ENCODE assay signal across 9 cellular contexts in the genomic region with DNA sequence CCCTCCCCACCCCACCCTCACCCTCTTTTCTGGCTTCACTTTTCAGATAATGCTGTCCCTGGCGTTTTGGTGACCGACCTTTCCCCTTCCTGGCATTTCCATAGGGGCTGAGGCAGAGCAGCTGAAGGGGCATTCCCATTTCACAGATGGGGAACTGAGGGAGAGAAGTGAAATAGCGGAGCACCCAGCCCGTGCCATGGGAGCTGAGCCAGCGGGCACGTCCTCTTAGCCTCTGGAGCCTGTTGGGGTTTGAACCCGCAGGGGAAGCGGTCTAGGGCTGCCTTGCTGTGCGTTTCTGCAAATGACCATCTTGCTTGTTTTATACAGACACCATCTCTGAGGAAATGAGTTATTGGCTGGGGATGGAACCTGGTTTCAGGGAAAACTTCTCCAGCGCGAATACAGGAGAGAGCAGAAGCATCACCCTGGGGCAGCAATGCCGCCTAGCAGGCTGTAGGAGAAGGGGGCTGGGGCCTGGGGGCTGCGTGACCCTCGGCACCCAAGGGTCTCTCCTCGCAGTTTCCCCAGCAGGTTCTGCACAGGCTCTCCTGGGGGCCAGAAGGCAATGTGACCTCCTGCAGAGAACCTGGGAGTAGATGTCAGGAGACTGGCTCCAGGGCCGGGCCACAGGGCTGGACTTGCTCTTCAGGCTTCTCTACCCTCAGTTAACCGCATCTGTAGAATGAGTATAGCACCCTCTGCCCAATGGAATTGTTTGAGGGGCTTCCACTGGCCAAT. TPM values are rescaled to one million over a fixed set of nuclear protein-coding genes. Genes with fewer than 3 reads are reported as not detected.
DNase-seq lines count a peak whose midpoint lies in the region; ATAC-seq, FAIRE-seq and TF ChIP-seq lines count a peak whose summit lies in the region.
"Had no signal": no experiment of that assay in that cellular context is flagged by ENCODE, and none has a peak within 500 bp of the region (broad histone marks: within the 10 kb centered on the region; RNA-seq: fewer than 3 reads in every experiment).

No MANE protein-coding gene starts in this region.

- H3K4me1 ChIP-seq in KMS-11 (ENCODE audit: low read depth, poor library complexity, severe bottlenecking) (peaks cover 17% of the 10 kb centered on the region), mononuclear cell (ENCODE audit: insufficient read depth, low read length) (peaks cover 57% of the 10 kb centered on the region)

- H4K20me1 ChIP-seq in KMS-11 (ENCODE audit: insufficient read depth) = no peaks in the 10 kb centered on the region

- H3K27me3 ChIP-seq in KMS-11 (ENCODE audit: insufficient read depth, low read depth) (no peaks in the 10 kb centered on the region), bronchial epithelial cell (ENCODE audit: control insufficient read depth, insufficient read depth, low read length) (peaks cover 2% of the 10 kb centered on the region), mononuclear cell (ENCODE audit: insufficient read depth, low read length) (no peaks in the 10 kb centered on the region)

- FAIRE-seq in bronchial epithelial cell (lab: Jason Lieb, UNC) = no peak
- FAIRE-seq: islet of Langerhans had no signal

- H3K79me2 ChIP-seq in KMS-11 (ENCODE audit: insufficient read depth, low read depth) = no peaks in the 10 kb centered on the region

- H3K27ac ChIP-seq in KMS-11 = no peak overlapping the region

- no peak overlapping the region for H3K4me3 ChIP-seq in KMS-11 (IDR thresholded peaks at IDR 0.05; ENCODE audit: insufficient read depth, low read depth, low read length)
- peak overlapping the region; percentile 55 for H3K4me3 ChIP-seq in bronchial epithelial cell (ENCODE audit: low read depth, low read length)
- H3K4me3 ChIP-seq in mononuclear cell (ENCODE audit: low read length) = peak overlapping the region; percentile 72

- H3K36me3 ChIP-seq in KMS-11 (ENCODE audit: insufficient read depth) (no peaks in the 10 kb centered on the region), bronchial epithelial cell (ENCODE audit: control insufficient read depth, insufficient read depth, low read length) (no peaks in the 10 kb centered on the region)

- peak; percentile 78 for DNase-seq in CD1c-positive myeloid dendritic cell (ENCODE audit: extremely low spot score)
- DNase-seq in bronchial epithelial cell (ENCODE audit: low read depth) = no peak
- DNase-seq in dermis blood vessel endothelial cell = no peak
- DNase-seq in NCI-H2029 treated with DMSO at 0.1 percent for 48 hours (lab: John Stamatoyannopoulos, UW) = no peak
- DNase-seq in HuH-7.5 (ENCODE audit: low spot score) = no peak

- ATAC-seq in HG02938 (IDR thresholded peaks at IDR 0.05; ENCODE audit: unreplicated experiment) = no peak

- H3K9me3 ChIP-seq in mononuclear cell (ENCODE audit: low read depth, low read length) = no peaks in the 10 kb centered on the region

- no peak overlapping the region; the same call in 1 of the 2 replicates for H3K9ac ChIP-seq in KMS-11

- TF ChIP-seq CTCF in KMS-11 (conservative IDR thresholded peaks at IDR 0.05; ENCODE audit: low read depth, low read length) (no peak), bronchial epithelial cell (IDR thresholded peaks at IDR 0.05; ENCODE audit: insufficient read depth, low read length, severe bottlenecking) (no peak)

- H2AFZ ChIP-seq in KMS-11 (ENCODE audit: low read depth) = peak overlapping the region; percentile 71

- peak overlapping the region; percentile 97 for H3K4me2 ChIP-seq in KMS-11

RNA-seq across cellular contexts. Expression of a gene that starts 1.5 kb away (rescaled TPM):
- total RNA-seq in bronchial epithelial cell (1.6 and 2.2 TPM in 2 replicates), mononuclear cell (57.7 TPM), dermis blood vessel endothelial cell (0.60 and 1.4 TPM in 2 replicates)

Comparison
In these comparisons a context has a peak if more than half of its experiments do, and no peak if none do; other contexts are left out.
1. RNA of a gene that starts 1.5 kb away (total RNA-seq): 57.7 TPM in mononuclear cell (single experiment); 1.6 to 2.2 TPM in bronchial epithelial cell and 0.60 to 1.4 TPM in dermis blood vessel endothelial cell; every median in the first group is over 10 times any median in the second.